ENCODE assay signal across 36 cellular contexts in genomic region chr1:59979551-59980070, GRCh38. TPM values are rescaled to one million over a fixed set of nuclear protein-coding genes. Genes with fewer than 3 reads are reported as not detected.
"Had no signal": no experiment of that assay in that cellular context is flagged by ENCODE, and none has a peak within 500 bp of the region (broad histone marks: within the 10 kb centered on the region; RNA-seq: fewer than 3 reads in every experiment).

No MANE protein-coding gene starts in this region.

- ATAC-seq: activated T-cell treated with anti-CD3 and anti-CD28 coated beads, Interleukin-2, amount 50 U/mL, for 4 hours had no signal

- H3K9me3 Mint-ChIP-seq: activated B cell treated with CpG ODN at 0.5 μM for 24 hours; activated CD4-positive, alpha-beta memory T cell treated with anti-CD3 and anti-CD28 coated beads for 36 hours; activated naive CD4-positive, alpha-beta T cell treated with anti-CD3 and anti-CD28 coated beads, Interleukin-2, amount 10 ng/mL, durations not matched to agents 7 days and 5 days; activated T-cell treated with anti-CD3 and anti-CD28 coated beads, Interleukin-2, amount 50 U/mL, for 4 hours; activated T-helper 1 cell treated with anti-CD3 and anti-CD28 coated beads, Interleukin-12 subunit alpha, Interleukin-12 subunit beta, Interleukin-2, Interleukin-4 antibody, amounts not matched to agents 30 ng/mL and 10 ng/mL and 1 ng/mL, durations not matched to agents 14 hours and 24 hours and 36 hours had no signal

- H3K4me2 ChIP-seq: PC-9 had no signal

- H3K27ac ChIP-seq: ascending aorta, breast epithelium, PC-9, RWPE1, VCaP had no signal

- H3K4me1 Mint-ChIP-seq: activated B cell treated with CpG ODN at 0.5 μM for 24 hours; activated naive CD4-positive, alpha-beta T cell treated with anti-CD3 and anti-CD28 coated beads, Interleukin-2, amount 10 ng/mL, durations not matched to agents 7 days and 5 days had no signal

- H3K4me3 Mint-ChIP-seq: activated B cell treated with CpG ODN at 0.5 μM for 24 hours; activated CD4-positive, alpha-beta memory T cell treated with anti-CD3 and anti-CD28 coated beads for 36 hours; activated naive CD4-positive, alpha-beta T cell treated with anti-CD3 and anti-CD28 coated beads, Interleukin-2, amount 10 ng/mL, durations not matched to agents 7 days and 5 days; activated naive CD8-positive, alpha-beta T cell; activated T-cell treated with anti-CD3 and anti-CD28 coated beads, Interleukin-2, amount 50 U/mL, for 4 hours; activated T-helper 1 cell treated with anti-CD3 and anti-CD28 coated beads, Interleukin-12 subunit alpha, Interleukin-12 subunit beta, Interleukin-2, Interleukin-4 antibody, amounts not matched to agents 30 ng/mL and 10 ng/mL and 1 ng/mL, durations not matched to agents 14 hours and 24 hours and 36 hours; IgD-negative memory B cell had no signal

- H3K27me3 ChIP-seq: ascending aorta had no signal

- H3K27ac Mint-ChIP-seq: activated B cell treated with CpG ODN at 0.5 μM for 24 hours; activated CD4-positive, alpha-beta memory T cell treated with anti-CD3 and anti-CD28 coated beads for 36 hours; activated naive CD4-positive, alpha-beta T cell treated with anti-CD3 and anti-CD28 coated beads, Interleukin-2, amount 10 ng/mL, durations not matched to agents 7 days and 5 days; activated naive CD8-positive, alpha-beta T cell; activated T-helper 1 cell treated with anti-CD3 and anti-CD28 coated beads, Interleukin-12 subunit alpha, Interleukin-12 subunit beta, Interleukin-2, Interleukin-4 antibody, amounts not matched to agents 30 ng/mL and 10 ng/mL and 1 ng/mL, durations not matched to agents 14 hours and 24 hours and 36 hours; IgD-negative memory B cell had no signal

- H3K36me3 ChIP-seq: ascending aorta, breast epithelium had no signal

- H2AFZ ChIP-seq: PC-9 had no signal

- H3K9me3 ChIP-seq: ascending aorta, breast epithelium had no signal

- H3K4me3 ChIP-seq: ascending aorta, breast epithelium, PC-9 had no signal

- DNase-seq: activated B cell treated with CpG ODN at 0.5 μM for 24 hours; activated CD4-positive, alpha-beta memory T cell treated with anti-CD3 and anti-CD28 coated beads for 36 hours; activated CD4-positive, alpha-beta T cell treated with anti-CD3 and anti-CD28 coated beads for 4 hours; activated CD4-positive, alpha-beta T cell treated with anti-CD3 and anti-CD28 coated beads, Interleukin-2, amount 50 U/mL, for 1 hour; activated CD4-positive, CD25-positive, alpha-beta regulatory T cell treated with anti-CD3 and anti-CD28 coated beads, Interleukin-2, amount 50 U/mL, for 72 hours; activated CD8-positive, alpha-beta memory T cell treated with anti-CD3 and anti-CD28 coated beads, Interleukin-2, amount 50 U/mL, for 4 hours; activated gamma-delta T cell treated with Interleukin-2 at 50 U/mL for 16 hours; activated naive CD4-positive, alpha-beta T cell treated with anti-CD3 and anti-CD28 coated beads, Interleukin-2, amount 10 ng/mL, durations not matched to agents 7 days and 5 days; activated T-cell treated with anti-CD3 and anti-CD28 coated beads for 4 hours; activated T-cell treated with anti-CD3 and anti-CD28 coated beads, Interleukin-2, amount 50 U/mL, for 4 hours; amniotic stem cell; Karpas-422; KBM-7; NCI-H1048; NCI-H1105 treated with DMSO at 0.1 percent for 48 hours; NCI-H1436; NCI-H1694 treated with DMSO at 0.1 percent for 48 hours; NCI-H2029; NCI-H345; NCI-H524 treated with DMSO at 0.1 percent for 48 hours; NCI-H748 treated with DMSO at 0.1 percent for 48 hours; NK-92 treated with Interleukin-12 subunit alpha and Interleukin-12 subunit beta, amount 100 ng/mL, for 24 hours; PC-9; Right ventricle myocardium superior; SW 1271; T-helper 1 cell; T-helper 2 cell; T-helper 9 cell had no signal

- H3K36me3 Mint-ChIP-seq: activated CD4-positive, alpha-beta memory T cell treated with anti-CD3 and anti-CD28 coated beads for 36 hours; activated naive CD4-positive, alpha-beta T cell treated with anti-CD3 and anti-CD28 coated beads, Interleukin-2, amount 10 ng/mL, durations not matched to agents 7 days and 5 days; activated naive CD8-positive, alpha-beta T cell; IgD-negative memory B cell had no signal

- H3K4me1 ChIP-seq: ascending aorta, breast epithelium had no signal

- FAIRE-seq: RCC 7860 had no signal

RNA-seq across cellular contexts. Expression of gene CYP2J2, which starts 53.0 kb away (rescaled TPM):
- total RNA-seq: ascending aorta had no signal
